In the genomic region with DNA sequence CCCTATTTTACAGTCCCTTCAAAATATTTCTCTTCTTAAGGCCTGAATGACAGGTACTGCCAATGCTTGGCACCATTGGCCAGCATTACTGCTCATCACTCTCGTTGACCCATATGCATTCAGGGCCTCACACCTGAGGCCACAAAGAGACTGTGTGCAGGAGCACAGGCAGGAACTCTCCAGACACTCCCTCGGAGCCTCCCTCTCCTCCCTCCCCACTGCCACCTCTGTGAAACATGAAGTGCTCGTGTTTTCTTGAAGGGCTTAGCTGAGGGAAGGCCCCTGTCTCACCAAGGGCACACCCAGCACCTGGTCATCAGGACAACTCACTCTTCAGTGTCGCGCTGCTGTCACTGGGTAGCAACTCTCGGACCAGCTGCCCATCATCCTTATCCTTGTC, we compare ENCODE assay signal across 22 cellular contexts.
"Had no signal": no experiment of that assay in that cellular context is flagged by ENCODE, and none has a peak within 500 bp of the region (broad histone marks: within the 10 kb centered on the region; RNA-seq: fewer than 3 reads in every experiment).

No MANE protein-coding gene starts in this region.

- H3K27me3 ChIP-seq: colonic mucosa, foreskin keratinocyte, gastrocnemius medialis, gastroesophageal sphincter, heart left ventricle had no signal

- H3K27ac ChIP-seq: colonic mucosa, coronary artery, dorsolateral prefrontal cortex, epithelial cell of prostate, esophagus squamous epithelium, foreskin keratinocyte, gastrocnemius medialis, gastroesophageal sphincter, heart left ventricle, heart right ventricle had no signal

- H3K36me3 ChIP-seq: colonic mucosa, esophagus squamous epithelium, gastrocnemius medialis, gastroesophageal sphincter, heart left ventricle had no signal

- H3K4me1 ChIP-seq: colonic mucosa, esophagus squamous epithelium, foreskin keratinocyte, gastrocnemius medialis, gastroesophageal sphincter, heart left ventricle, heart right ventricle had no signal

- H3K4me3 ChIP-seq: colonic mucosa, coronary artery, dorsolateral prefrontal cortex, esophagus squamous epithelium, gastrocnemius medialis, gastroesophageal sphincter, heart left ventricle, heart right ventricle had no signal

- DNase-seq: colonic mucosa; cortex of kidney; dermis blood vessel endothelial cell; dorsolateral prefrontal cortex; effector CD4-positive, alpha-beta T cell; effector CD8-positive, alpha-beta T cell; effector memory CD4-positive, alpha-beta T cell; effector memory CD8-positive, alpha-beta T cell; endodermal cell; erythroblast; esophagus squamous epithelium; foreskin fibroblast; foreskin keratinocyte; foreskin melanocyte; gastrocnemius medialis; glutamatergic neuron; head of caudate nucleus; heart left ventricle; heart right ventricle had no signal

- H3K9me3 ChIP-seq: colonic mucosa, esophagus squamous epithelium, gastrocnemius medialis, gastroesophageal sphincter, heart left ventricle, heart right ventricle had no signal
